In the genomic region with DNA sequence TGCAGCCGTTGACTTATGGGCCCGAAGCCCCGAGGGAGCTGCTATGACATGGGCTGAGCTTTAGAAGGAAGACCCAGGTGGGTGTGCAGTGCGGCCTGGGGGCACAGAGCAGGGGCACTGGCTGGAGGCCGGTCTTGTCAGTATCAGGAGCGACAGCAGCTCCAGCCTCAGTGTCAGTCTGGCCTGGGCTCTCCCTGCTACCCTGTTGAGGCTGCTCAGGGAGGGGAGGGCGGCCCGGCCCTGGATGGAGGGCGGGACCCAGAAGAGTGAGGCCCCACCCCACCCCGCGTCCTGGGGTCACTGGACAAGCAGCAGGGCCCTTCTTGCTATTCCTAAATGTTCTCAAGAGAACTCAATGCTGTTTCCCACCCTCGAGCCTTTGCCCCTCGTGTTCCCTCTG, we compare ENCODE assay signal across 32 cellular contexts. TPM values are rescaled to one million over a fixed set of nuclear protein-coding genes. Genes with fewer than 3 reads are reported as not detected.
A peak's percentile ranks its signal among the peaks of the same experiment; 100 is the strongest.
DNase-seq lines count a peak whose midpoint lies in the region; ATAC-seq and TF ChIP-seq lines count a peak whose summit lies in the region.
"Had no signal": no experiment of that assay in that cellular context is flagged by ENCODE, and none has a peak within 500 bp of the region (broad histone marks: within the 10 kb centered on the region; RNA-seq: fewer than 3 reads in every experiment).

No MANE protein-coding gene starts in this region.

- H4K8ac ChIP-seq in neuronal stem cell (ENCODE audit: low read depth, low read length) = no peak overlapping the region

- H2BK120ac ChIP-seq in neuronal stem cell (ENCODE audit: low read depth, low read length) = no peak overlapping the region

- H3K36me3 ChIP-seq in Karpas-422 (ENCODE audit: insufficient read depth, low read length) (no peaks in the 10 kb centered on the region), neuronal stem cell (replicated peaks in 1 of 2; ENCODE audit: control insufficient read depth in 2 of 2, insufficient read depth in 2 of 2, low read length in 2 of 2) (no peaks in the 10 kb centered on the region), smooth muscle cell (ENCODE audit: low read depth) (no peaks in the 10 kb centered on the region)
- H3K36me3 ChIP-seq: SJCRH30 had no signal

- peak overlapping the region; percentile 65 for H3K23ac ChIP-seq in neuronal stem cell (ENCODE audit: low read depth, low read length, poor library complexity)

- no peak overlapping the region for H3K27ac ChIP-seq in Karpas-422 (ENCODE audit: low read length)
- no peak overlapping the region for H3K27ac ChIP-seq in neuronal stem cell (replicated peaks; ENCODE audit: low read length)
- no peak overlapping the region for H3K27ac ChIP-seq in smooth muscle cell (ENCODE audit: low read depth)
- H3K27ac ChIP-seq: A549, C4-2B, HL-60, PC-9, SJCRH30 had no signal

- H3K79me2 ChIP-seq in Karpas-422 (ENCODE audit: low read length) = no peaks in the 10 kb centered on the region
- no peaks in the 10 kb centered on the region for H3K79me2 ChIP-seq in smooth muscle cell (ENCODE audit: low read depth)

- no peak overlapping the region for H2BK15ac ChIP-seq in neuronal stem cell (ENCODE audit: low read length)

- DNase-seq in D341Med (ENCODE audit: low spot score) (peak; percentile 20), Karpas-422 (no peak), ecto neural progenitor cell (ENCODE audit: low spot score) (peak; percentile 48), neuronal stem cell (ENCODE audit: low spot score) (no peak), NCI-H526 treated with DMSO at 0.1 percent for 48 hours (lab: John Stamatoyannopoulos, UW) (no peak), CD1c-positive myeloid dendritic cell (ENCODE audit: extremely low spot score) (no peak), smooth muscle cell (lab: John Stamatoyannopoulos, UW; ENCODE audit: unreplicated experiment) (no peak)
- DNase-seq: AML-193; Calu3; CD8-positive, alpha-beta memory T cell; DMS153; DND-41; HCEC 1CT; Kasumi-1; MV-4-11; NCI-H1105; NCI-H1436 treated with DMSO at 0.1 percent for 48 hours; NCI-H2029; NCI-H446; NCI-H524 treated with DMSO at 0.1 percent for 48 hours; NCI-H82; NK-92 treated with Interleukin-12 subunit alpha and Interleukin-12 subunit beta, amount 100 ng/mL, for 24 hours; PC-9; SJCRH30; T-cell had no signal

- peak overlapping the region; percentile 38 for H3K9ac ChIP-seq in Karpas-422 (ENCODE audit: low read length)
- no peak overlapping the region for H3K9ac ChIP-seq in neuronal stem cell (ENCODE audit: low read depth, low read length, poor library complexity)
- H3K9ac ChIP-seq in smooth muscle cell (ENCODE audit: low read depth) = no peak overlapping the region

- H3K18ac ChIP-seq in neuronal stem cell (ENCODE audit: low read length) = no peak overlapping the region

- H3K4me3 ChIP-seq in Karpas-422 (ENCODE audit: low read length) = no peak overlapping the region
- H3K4me3 ChIP-seq in neuronal stem cell (ENCODE audit: low read length in 2 of 2) = no peak overlapping the region
- H3K4me3 ChIP-seq in smooth muscle cell = no peak overlapping the region
- H3K4me3 ChIP-seq: A549, PC-9, SJCRH30 had no signal

- no CpG with 5 or more reads among the region's 13 CpGs for WGBS in neuronal stem cell (ENCODE audit: extremely low coverage in 2 of 2, insufficient read length in 2 of 2, insufficient replicate concordance in 1 of 2), 2 donors
- WGBS in smooth muscle cell (ENCODE audit: low lambda C conversion rate) = 84% methylated on average over 10 of the region's 13 CpGs

- H2AFZ ChIP-seq in Karpas-422 (ENCODE audit: low read length) = no peak overlapping the region
- no peak overlapping the region for H2AFZ ChIP-seq in neuronal stem cell (ENCODE audit: low read length)
- no peak overlapping the region for H2AFZ ChIP-seq in smooth muscle cell (ENCODE audit: low read depth)
- H2AFZ ChIP-seq: PC-9 had no signal

- H3K9me3 ChIP-seq in Karpas-422 (ENCODE audit: low read length) = no peaks in the 10 kb centered on the region
- H3K9me3 ChIP-seq in neuronal stem cell (replicated peaks in 1 of 2; ENCODE audit: control insufficient read depth in 2 of 2, insufficient read depth in 1 of 2, low read depth in 1 of 2, low read length in 2 of 2) = no peaks in the 10 kb centered on the region
- H3K9me3 ChIP-seq in smooth muscle cell (replicated peaks; ENCODE audit: low read depth) = no peaks in the 10 kb centered on the region
- H3K9me3 ChIP-seq: A549, SJCRH30 had no signal

- H3K14ac ChIP-seq in neuronal stem cell (ENCODE audit: low read length) = no peak overlapping the region

- no peak for ATAC-seq in HG03135 (IDR thresholded peaks at IDR 0.05; ENCODE audit: unreplicated experiment)
- ATAC-seq: A549, Right ventricle myocardium inferior, T-cell had no signal

- no peak overlapping the region for H4K91ac ChIP-seq in neuronal stem cell (ENCODE audit: low read depth, low read length, poor library complexity)

- no peaks in the 10 kb centered on the region for H3F3A ChIP-seq in smooth muscle cell (ENCODE audit: low read depth)

- peak overlapping the region; percentile 18 for H2AK5ac ChIP-seq in neuronal stem cell (ENCODE audit: low read depth, low read length)

- H3K4me1 ChIP-seq in Karpas-422 (ENCODE audit: low read length) = peaks cover 40% of the 10 kb centered on the region
- H3K4me1 ChIP-seq in neuronal stem cell (ENCODE audit: control insufficient read depth in 2 of 2, insufficient read depth in 1 of 2, low read depth in 1 of 2, low read length in 2 of 2) = peaks cover 0 to 3% of the 10 kb centered on the region in 2 donors
- peaks cover 7% of the 10 kb centered on the region for H3K4me1 ChIP-seq in smooth muscle cell (ENCODE audit: low read depth)
- H3K4me1 ChIP-seq: A549 had no signal

- H3K9me2 ChIP-seq in Karpas-422 (replicated peaks; ENCODE audit: insufficient read depth, low read length) = no peaks in the 10 kb centered on the region

- H4K20me1 ChIP-seq in Karpas-422 (ENCODE audit: insufficient read depth, low read depth, low read length) (0 out of 2 replicates have a peak, but pooled peaks cover 3% of the 10 kb centered on the region), smooth muscle cell (ENCODE audit: low read depth) (no peaks in the 10 kb centered on the region)

- H2BK5ac ChIP-seq in neuronal stem cell (ENCODE audit: low read length) = no peak overlapping the region

- no peak overlapping the region for H2BK12ac ChIP-seq in neuronal stem cell (ENCODE audit: low read length)

- no peaks in the 10 kb centered on the region for H3K79me1 ChIP-seq in neuronal stem cell (ENCODE audit: low read depth, low read length)

- no peak for TF ChIP-seq CTCF in smooth muscle cell (IDR thresholded peaks at IDR 0.05; ENCODE audit: borderline replicate concordance, insufficient read depth, poor library complexity, severe bottlenecking)

- no peak overlapping the region for H3K4ac ChIP-seq in neuronal stem cell (ENCODE audit: low read length)

- no peak overlapping the region for H3K4me2 ChIP-seq in Karpas-422 (ENCODE audit: low read depth, low read length, poor library complexity, severe bottlenecking)
- H3K4me2 ChIP-seq in neuronal stem cell (ENCODE audit: insufficient read depth, low read length, poor library complexity, severe bottlenecking) = no peak overlapping the region
- no peak overlapping the region for H3K4me2 ChIP-seq in smooth muscle cell
- H3K4me2 ChIP-seq: A549, PC-9 had no signal

- H3K27me3 ChIP-seq in Karpas-422 (ENCODE audit: low read length) = no peaks in the 10 kb centered on the region
- peaks cover 0 to 70% (median 0%) of the 10 kb centered on the region in 3 experiments for H3K27me3 ChIP-seq in neuronal stem cell (ENCODE audit: control insufficient read depth in 3 of 3, insufficient read depth in 3 of 3, low read depth in 1 of 3, low read length in 3 of 3)
- no peaks in the 10 kb centered on the region for H3K27me3 ChIP-seq in smooth muscle cell (ENCODE audit: low read depth)

RNA-seq across cellular contexts. Expression of gene GFI1B, which starts 18.0 kb away (rescaled TPM):
- 6.0 and 6.5 TPM in 2 replicates for total RNA-seq in Karpas-422 (2014; rRNA removed; shearing (Covaris generic); ENCODE audit: low replicate concordance)
- polyA plus RNA-seq in neuronal stem cell (2013, experiment 1 of 2) = 0.07 TPM
- 0.04 TPM for polyA plus RNA-seq in neuronal stem cell (2013, experiment 2 of 2)
- not detected in 2 replicates for total RNA-seq in smooth muscle cell
- not detected in 2 replicates for polyA plus RNA-seq in smooth muscle cell
- total RNA-seq: Calu3; CD8-positive, alpha-beta memory T cell; MCF 10A; PC-9; RPMI7951 had no signal
- polyA plus RNA-seq: CD8-positive, alpha-beta memory T cell had no signal

RNA-seq across cellular contexts. Expression of gene GTF3C5, which starts 34.3 kb away (rescaled TPM):
- 26.8 and 54.8 TPM in 2 replicates for total RNA-seq in Karpas-422 (2014; rRNA removed; shearing (Covaris generic); ENCODE audit: low replicate concordance)
- polyA plus RNA-seq in neuronal stem cell (2013, experiment 1 of 2) = 61.8 TPM
- 62.4 TPM for polyA plus RNA-seq in neuronal stem cell (2013, experiment 2 of 2)
- total RNA-seq in smooth muscle cell = 34.5 and 44.2 TPM in 2 replicates
- 59.0 and 66.0 TPM in 2 replicates for polyA plus RNA-seq in smooth muscle cell

RNA-seq across cellular contexts. Expression of gene TSC1, which starts 52.1 kb away (rescaled TPM):
- total RNA-seq in Karpas-422 (2014; rRNA removed; shearing (Covaris generic); ENCODE audit: low replicate concordance) = 33.4 and 59.2 TPM in 2 replicates
- 19.4 TPM for polyA plus RNA-seq in neuronal stem cell (2013, experiment 1 of 2)
- 18.7 TPM for polyA plus RNA-seq in neuronal stem cell (2013, experiment 2 of 2)
- 39.2 and 48.9 TPM in 2 replicates for total RNA-seq in smooth muscle cell
- 17.4 and 21.5 TPM in 2 replicates for polyA plus RNA-seq in smooth muscle cell

Comparison
In these comparisons a context has a peak if more than half of its experiments do, and no peak if none do; other contexts are left out.
1. DNase-seq: peak in D341Med (single experiment) and ecto neural progenitor cell (single experiment); none in Karpas-422 (single experiment), neuronal stem cell (single experiment), NCI-H526 treated with DMSO at 0.1 percent for 48 hours (single experiment), CD1c-positive myeloid dendritic cell (single experiment) and smooth muscle cell (single experiment).